8 cellular contexts compared by ENCODE assay signal in genomic region chr11:27234043-27234668, GRCh38.
A peak's percentile ranks its signal among the peaks of the same experiment; 100 is the strongest.
DNase-seq lines count a peak whose midpoint lies in the region; ATAC-seq and TF ChIP-seq lines count a peak whose summit lies in the region.

No MANE protein-coding gene starts in this region.

- H3K9me3 ChIP-seq in esophagus muscularis mucosa, result no peaks in the 10 kb centered on the region

- peaks cover 0 to 10% of the 10 kb centered on the region in 2 donors for H3K27me3 Mint-ChIP-seq in natural killer cell treated with Interleukin-12 subunit alpha and Interleukin-12 subunit beta and Interleukin-15 and Interleukin-18, amount 100 ng/mL, for 72 hours

- H3K4me3 ChIP-seq in esophagus muscularis mucosa, result no peak overlapping the region

- ATAC-seq in GM18498 (IDR thresholded peaks at IDR 0.05; ENCODE audit: unreplicated experiment) (peak; percentile 95), GM21737 (IDR thresholded peaks at IDR 0.05; ENCODE audit: unreplicated experiment) (peak; percentile 93)
- no peak for ATAC-seq in natural killer cell treated with Interleukin-12 subunit alpha and Interleukin-12 subunit beta and Interleukin-15 and Interleukin-18, amount 100 ng/mL, for 72 hours

- intact Hi-C loops in esophagus muscularis mucosa (cut with DNase I), result no loop called here

- H3K4me3 Mint-ChIP-seq in natural killer cell treated with Interleukin-12 subunit alpha and Interleukin-12 subunit beta and Interleukin-15 and Interleukin-18, amount 100 ng/mL, for 72 hours, result no peak overlapping the region

- peaks cover 0 to 11% (median 10%) of the 10 kb centered on the region in 4 donors for H3K4me1 ChIP-seq in esophagus muscularis mucosa

- no peaks in the 10 kb centered on the region for H3K36me3 Mint-ChIP-seq in natural killer cell treated with Interleukin-12 subunit alpha and Interleukin-12 subunit beta and Interleukin-15 and Interleukin-18, amount 100 ng/mL, for 72 hours

- H3K36me3 ChIP-seq in esophagus muscularis mucosa, result no peaks in the 10 kb centered on the region

- no peak for TF ChIP-seq POLR2A in esophagus muscularis mucosa (IDR thresholded peaks at IDR 0.05; ENCODE audit: low read depth)

- no peaks in the 10 kb centered on the region for H3K27me3 ChIP-seq in esophagus muscularis mucosa

- peak; percentile 93 for DNase-seq in HT1080 (ENCODE audit: low read depth)
- DNase-seq in SK-MEL-5 (ENCODE audit: low read depth, low spot score), result peak; percentile 36
- peak; percentile 59 for DNase-seq in hepatic stellate cell (ENCODE audit: low spot score)
- DNase-seq in esophagus muscularis mucosa (ENCODE audit: extremely low spot score), result no peak
- DNase-seq in activated T-cell treated with anti-CD3 and anti-CD28 coated beads for 4 hours, result no peak
- DNase-seq in natural killer cell treated with Interleukin-12 subunit alpha and Interleukin-12 subunit beta and Interleukin-15 and Interleukin-18, amount 100 ng/mL, for 72 hours (ENCODE audit: low spot score), result no peak

- no peaks in the 10 kb centered on the region for H3K9me3 Mint-ChIP-seq in natural killer cell treated with Interleukin-12 subunit alpha and Interleukin-12 subunit beta and Interleukin-15 and Interleukin-18, amount 100 ng/mL, for 72 hours

- no peak overlapping the region for H3K27ac ChIP-seq in esophagus muscularis mucosa (replicated peaks in 1 of 4)

- no peaks in the 10 kb centered on the region for H3K4me1 Mint-ChIP-seq in natural killer cell treated with Interleukin-12 subunit alpha and Interleukin-12 subunit beta and Interleukin-15 and Interleukin-18, amount 100 ng/mL, for 72 hours (ENCODE audit: low read depth in 2 of 2)

- in situ Hi-C loops in SK-MEL-5 (cut with HindIII; ENCODE audit: low pct_unique_long_range_greater_than_20kb, low sequenced_read_pairs), result no loop called here

- TF ChIP-seq CTCF in esophagus muscularis mucosa (IDR thresholded peaks at IDR 0.05), result no peak

- TF ChIP-seq EP300 in esophagus muscularis mucosa (IDR thresholded peaks at IDR 0.05), result no peak

- no peak overlapping the region for H3K27ac Mint-ChIP-seq in natural killer cell treated with Interleukin-12 subunit alpha and Interleukin-12 subunit beta and Interleukin-15 and Interleukin-18, amount 100 ng/mL, for 72 hours

- WGBS in esophagus muscularis mucosa, result 79% methylated on average over 10 of the region's 10 CpGs

Comparison
In these comparisons a context has a peak if more than half of its experiments do, and no peak if none do; other contexts are left out.
1. ATAC-seq: peak in GM18498 (single experiment) and GM21737 (single experiment); none in natural killer cell treated with Interleukin-12 subunit alpha and Interleukin-12 subunit beta and Interleukin-15 and Interleukin-18, amount 100 ng/mL, for 72 hours (0 of 2).
2. DNase-seq: peak in HT1080 (single experiment), SK-MEL-5 (single experiment) and hepatic stellate cell (single experiment); none in esophagus muscularis mucosa (single experiment), activated T-cell treated with anti-CD3 and anti-CD28 coated beads for 4 hours (single experiment) and natural killer cell treated with Interleukin-12 subunit alpha and Interleukin-12 subunit beta and Interleukin-15 and Interleukin-18, amount 100 ng/mL, for 72 hours (single experiment).